12 cellular contexts compared by ENCODE assay signal in the genomic region with DNA sequence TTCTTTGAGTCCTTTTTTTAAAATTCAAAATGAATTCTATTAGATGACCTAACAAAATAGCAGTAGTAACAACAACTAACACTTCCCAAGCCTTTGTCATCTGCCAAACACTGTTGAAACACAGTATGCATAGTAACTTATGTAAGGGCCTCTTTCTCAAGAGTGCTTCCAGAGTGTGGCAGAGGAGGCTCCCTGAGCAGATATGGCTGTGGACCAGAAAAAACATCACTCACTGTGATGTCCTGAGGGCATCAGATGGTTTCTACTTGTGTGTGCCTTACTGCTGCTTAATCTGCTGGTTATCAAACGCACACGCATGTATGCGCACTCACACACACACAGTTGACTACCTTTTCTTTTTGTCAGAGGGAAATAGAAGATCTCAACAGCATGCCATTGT.
DNase-seq lines count a peak whose midpoint lies in the region; ATAC-seq, FAIRE-seq and TF ChIP-seq lines count a peak whose summit lies in the region.
"Had no signal": no experiment of that assay in that cellular context is flagged by ENCODE, and none has a peak within 500 bp of the region (broad histone marks: within the 10 kb centered on the region; RNA-seq: fewer than 3 reads in every experiment).

No MANE protein-coding gene starts in this region.

- no peak overlapping the region for H3K18ac ChIP-seq in IMR-90 (ENCODE audit: low read depth, low read length)

- H3K4me3 ChIP-seq in IMR-90 (ENCODE audit: insufficient read depth, low read depth, low read length) (no peak overlapping the region), astrocyte of the spinal cord (ENCODE audit: low read depth, low read length) (no peak overlapping the region), keratinocyte (ENCODE audit: control insufficient read depth in 2 of 3, extremely low read depth in 1 of 3, insufficient read depth in 2 of 3, low read depth in 1 of 3, low read length in 3 of 3) (no peak overlapping the region)

- H2AK9ac ChIP-seq in IMR-90 (replicated peaks; ENCODE audit: low read depth, low read length, poor library complexity): no peak overlapping the region

- no peaks in the 10 kb centered on the region for H4K20me1 ChIP-seq in IMR-90 (ENCODE audit: insufficient read depth, low read length)
- H4K20me1 ChIP-seq in keratinocyte (ENCODE audit: control insufficient read depth, extremely low read depth, insufficient read depth, low read length): no peaks in the 10 kb centered on the region

- H3K79me2 ChIP-seq in keratinocyte (ENCODE audit: control insufficient read depth, insufficient read depth, low read length): no peaks in the 10 kb centered on the region

- H4K5ac ChIP-seq in IMR-90 (ENCODE audit: low read depth, low read length): no peak overlapping the region

- peaks cover 4% of the 10 kb centered on the region for H3K27me3 ChIP-seq in IMR-90 (ENCODE audit: control insufficient read depth, insufficient read depth, low read length)
- no peaks in the 10 kb centered on the region for H3K27me3 ChIP-seq in keratinocyte (ENCODE audit: control insufficient read depth, extremely low read depth, insufficient read depth, low read length)

- H3K56ac ChIP-seq in IMR-90 (ENCODE audit: extremely low read depth, insufficient read depth, low read length): no peak overlapping the region

- TF ChIP-seq CTCF in IMR-90 (conservative IDR thresholded peaks at IDR 0.05; ENCODE audit: low read depth, low read length) (no peak), astrocyte of the spinal cord (IDR thresholded peaks at IDR 0.05; ENCODE audit: low read depth, low read length) (no peak), keratinocyte (optimal IDR thresholded peaks at IDR 0.05 in 1 of 3, IDR thresholded peaks at IDR 0.05 in 1 of 3, conservative IDR thresholded peaks at IDR 0.05 in 1 of 3; ENCODE audit: extremely low read depth in 1 of 3, insufficient read depth in 2 of 3, low read length in 3 of 3) (no peak)

- H3K9me1 ChIP-seq in IMR-90 (ENCODE audit: insufficient read depth, low read length) (no peaks in the 10 kb centered on the region), keratinocyte (ENCODE audit: control insufficient read depth, extremely low read depth, insufficient read depth, low read length) (no peaks in the 10 kb centered on the region)

- H3K27ac ChIP-seq in IMR-90 (ENCODE audit: insufficient read depth, low read length) (no peak overlapping the region), keratinocyte (ENCODE audit: control insufficient read depth, insufficient read depth, low read length) (peak overlapping the region; percentile 85)

- DNase-seq in DMS79 (lab: John Stamatoyannopoulos, UW) (peak; percentile 56), IMR-90 (peak; percentile 19), astrocyte of the spinal cord (ENCODE audit: low read depth, low spot score) (peak; percentile 40), keratinocyte (ENCODE audit: low read depth, low spot score) (peak; percentile 30), AG08396 (ENCODE audit: low spot score) (no peak), DMS53 treated with DMSO at 0.1 percent for 48 hours (lab: John Stamatoyannopoulos, UW; ENCODE audit: unreplicated experiment) (no peak)
- DNase-seq: activated naive CD8-positive, alpha-beta T cell treated with anti-CD3 and anti-CD28 coated beads, Interleukin-2, amount 10 ng/mL, durations not matched to agents 7 days and 5 days; NCI-H1694; stimulated activated CD4-positive, alpha-beta T cell treated with anti-CD3 and anti-CD28 coated beads, Interleukin-4, amount 100 ng/mL, for 1 hour had no signal

- BruUV-seq in IMR-90 (replicated peaks; lab: Mats Ljungman, UMichigan): no TSS peak

- no peak overlapping the region for H4K91ac ChIP-seq in IMR-90 (ENCODE audit: insufficient read depth, low read depth, low read length)

- no CpG with 5 or more reads among the region's 3 CpGs for WGBS in IMR-90 (ENCODE audit: extremely low coverage in 2 of 2, insufficient read length in 1 of 2), 2 experiments

- no peak overlapping the region for H3K4ac ChIP-seq in IMR-90 (ENCODE audit: low read depth, low read length)

- ATAC-seq in IMR-90 (ENCODE audit: low read depth) (no peak; the same call in 1 of the 2 replicates), GM18498 (IDR thresholded peaks at IDR 0.05; ENCODE audit: unreplicated experiment) (no peak)

- H2BK120ac ChIP-seq in IMR-90 (ENCODE audit: low read depth, low read length): no peak overlapping the region

- H3K4me2 ChIP-seq in IMR-90 (ENCODE audit: low read depth, low read length) (no peak overlapping the region), keratinocyte (ENCODE audit: control insufficient read depth, extremely low read depth, insufficient read depth, low read depth, low read length) (no peak overlapping the region)

- in situ Hi-C loops in IMR-90 (cut with MboI; ENCODE audit: low sequenced_read_pairs): no loop called here
- in situ Hi-C loops in astrocyte of the spinal cord (cut with HindIII; ENCODE audit: low sequenced_read_pairs): no loop called here

- TF ChIP-seq RAD21 in IMR-90 (IDR thresholded peaks at IDR 0.05; ENCODE audit: low read length): no peak

- peak; percentile 98 for FAIRE-seq in keratinocyte (lab: Jason Lieb, UNC)
- FAIRE-seq: GM12891, H54 had no signal

- H3K23ac ChIP-seq in IMR-90 (ENCODE audit: low read depth, low read length): no peak overlapping the region

- H3K14ac ChIP-seq in IMR-90 (replicated peaks; ENCODE audit: low read depth, low read length): no peak overlapping the region

- H3K9me3 ChIP-seq in IMR-90 (ENCODE audit: control insufficient read depth, insufficient read depth, low read length) (0 out of 2 replicates have a peak, but pooled peaks cover 2% of the 10 kb centered on the region), keratinocyte (ENCODE audit: control insufficient read depth, low read depth, low read length) (peaks cover 3% of the 10 kb centered on the region)

- H3K4me1 ChIP-seq in IMR-90 (ENCODE audit: control insufficient read depth, insufficient read depth, low read length) (no peaks in the 10 kb centered on the region; the same call in 1 of the 2 replicates), keratinocyte (ENCODE audit: control insufficient read depth, extremely low read depth, insufficient read depth, low read length) (peaks cover 24% of the 10 kb centered on the region)

- no peak for TF ChIP-seq POLR2A in IMR-90 (IDR thresholded peaks at IDR 0.05; ENCODE audit: low read depth, low read length)

- no peak overlapping the region for H2BK5ac ChIP-seq in IMR-90 (ENCODE audit: low read depth, low read length, poor library complexity, severe bottlenecking)

- POLR2A ChIA-PET in IMR-90 (lab: Charles Lee; ENCODE audit: unreplicated experiment): no interaction called here

- no peak overlapping the region for H2AFZ ChIP-seq in IMR-90 (replicated peaks; ENCODE audit: low read length, poor library complexity)
- H2AFZ ChIP-seq in keratinocyte (ENCODE audit: control insufficient read depth, low read length): peak overlapping the region; percentile 6

- dilution Hi-C loops in IMR-90 (cut with HindIII; ENCODE audit: low sequenced_read_pairs, unreplicated experiment) (no loop called here), keratinocyte (cut with MboI; ENCODE audit: extremely low pct_ligation_motif_present, low sequenced_read_pairs) (no loop called here)

- intact Hi-C loops in IMR-90 (cut with micrococcal nuclease): no loop called here

- no peak overlapping the region for H4K8ac ChIP-seq in IMR-90 (ENCODE audit: low read depth in 2 of 2, low read length in 2 of 2)

- no peak overlapping the region for H2BK20ac ChIP-seq in IMR-90 (ENCODE audit: low read depth, low read length)

- H3K9ac ChIP-seq in IMR-90 (ENCODE audit: low read depth, low read length) (no peak overlapping the region), keratinocyte (ENCODE audit: control insufficient read depth, extremely low read depth, insufficient read depth, low read length) (no peak overlapping the region)

- CTCF ChIA-PET in IMR-90 (lab: Yijun Ruan, JAX): no interaction called here

- H3K36me3 ChIP-seq in IMR-90 (ENCODE audit: control insufficient read depth, insufficient read depth, low read length) (no peaks in the 10 kb centered on the region), keratinocyte (ENCODE audit: control insufficient read depth in 2 of 2, extremely low read depth in 1 of 2, insufficient read depth in 2 of 2, low read length in 2 of 2) (no peaks in the 10 kb centered on the region)

- H2AK5ac ChIP-seq in IMR-90 (ENCODE audit: low read depth, low read length): no peak overlapping the region

- H2BK15ac ChIP-seq in IMR-90 (ENCODE audit: low read depth, low read length): no peak overlapping the region

- H3K79me1 ChIP-seq in IMR-90 (ENCODE audit: low read depth in 1 of 2, low read length in 2 of 2): no peaks in the 10 kb centered on the region

TF ChIP-seq in IMR-90, 13 proteins besides CTCF, POLR2A, EP300 and RAD21 (continues in another document):
- no peak for TF ChIP-seq BHLHE40 (IDR thresholded peaks at IDR 0.05; ENCODE audit: low read depth, low read length)
- TF ChIP-seq USF2 (IDR thresholded peaks at IDR 0.05; ENCODE audit: low read depth, low read length): no peak
- no peak for TF ChIP-seq NFE2L2 (IDR thresholded peaks at IDR 0.05; ENCODE audit: low read depth, low read length)
- TF ChIP-seq CHD1 (IDR thresholded peaks at IDR 0.05; ENCODE audit: low read depth, low read length): no peak
- TF ChIP-seq MAFK (IDR thresholded peaks at IDR 0.05; ENCODE audit: low read depth, low read length): no peak
- TF ChIP-seq CEBPB (IDR thresholded peaks at IDR 0.05; ENCODE audit: low read depth, low read length): no peak
- TF ChIP-seq RCOR1 (IDR thresholded peaks at IDR 0.05; ENCODE audit: insufficient replicate concordance, low read length): no peak
- no peak for TF ChIP-seq FOS (IDR thresholded peaks at IDR 0.05; ENCODE audit: low read depth, low read length)
- no peak for TF ChIP-seq MAZ (IDR thresholded peaks at IDR 0.05; ENCODE audit: borderline replicate concordance, low read depth, low read length)
- TF ChIP-seq ELK1 (IDR thresholded peaks at IDR 0.05; ENCODE audit: borderline replicate concordance, low read depth, low read length): no peak

Comparison
In these comparisons a context has a peak if more than half of its experiments do, and no peak if none do; other contexts are left out.
1. DNase-seq: peak in DMS79 (single experiment), IMR-90 (single experiment), astrocyte of the spinal cord (single experiment) and keratinocyte (single experiment); none in AG08396 (single experiment) and DMS53 treated with DMSO at 0.1 percent for 48 hours (single experiment).